In the genomic region with DNA sequence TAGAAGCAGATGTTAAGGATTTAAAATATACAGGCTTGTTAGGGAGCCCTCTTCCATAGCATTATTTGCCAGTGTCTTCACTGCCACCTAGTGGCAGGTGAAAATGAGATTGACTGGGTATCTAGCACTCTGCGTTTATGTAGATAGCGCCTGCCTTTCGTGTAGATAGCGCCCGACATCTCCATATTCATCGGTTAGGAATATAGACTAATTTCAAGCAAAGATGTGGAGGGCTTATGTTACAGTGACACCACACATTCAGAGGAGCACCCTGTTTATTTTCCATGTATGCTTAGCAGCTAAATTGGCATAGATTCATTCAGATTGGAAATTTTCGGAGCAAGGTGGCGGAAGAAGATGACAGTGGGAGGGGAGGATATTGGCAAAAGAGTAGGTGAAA, we compare ENCODE assay signal across 9 cellular contexts.
DNase-seq lines count a peak whose midpoint lies in the region; ATAC-seq and TF ChIP-seq lines count a peak whose summit lies in the region.
"Had no signal": no experiment of that assay in that cellular context is flagged by ENCODE, and none has a peak within 500 bp of the region (broad histone marks: within the 10 kb centered on the region; RNA-seq: fewer than 3 reads in every experiment).

No MANE protein-coding gene starts in this region.

- no peak overlapping the region for H3K4me3 ChIP-seq in astrocyte of the cerebellum (ENCODE audit: low read depth, low read length)
- 0 out of 2 replicates have a peak overlapping the region, but pooled peaks have one; percentile 20 for H3K4me3 ChIP-seq in iPS-20b (ENCODE audit: low read length)

- no peak overlapping the region for H3K27ac ChIP-seq in iPS-20b (ENCODE audit: low read length)

- peak; percentile 97 for ATAC-seq in GM21360 (IDR thresholded peaks at IDR 0.05; ENCODE audit: unreplicated experiment)
- peak; percentile 84 for ATAC-seq in HG03521 (IDR thresholded peaks at IDR 0.05; ENCODE audit: unreplicated experiment)
- peak; percentile 69 for ATAC-seq in stimulated activated naive CD8-positive, alpha-beta T cell treated with anti-CD3 and anti-CD28 coated beads, Interleukin-15, amount 100 ng/mL, for 72 hours

- no peaks in the 10 kb centered on the region for H3K9me3 ChIP-seq in iPS-20b (ENCODE audit: insufficient read depth, low read depth, low read length)

- no peaks in the 10 kb centered on the region for H3K9me3 Mint-ChIP-seq in stimulated activated naive CD8-positive, alpha-beta T cell treated with anti-CD3 and anti-CD28 coated beads, Interleukin-15, amount 100 ng/mL, for 72 hours

- no peak overlapping the region for H3K9ac ChIP-seq in iPS-20b (ENCODE audit: low read depth, low read length)

- H3K4me1 ChIP-seq in iPS-20b (ENCODE audit: insufficient read depth, low read length) = no peaks in the 10 kb centered on the region

- H3K4me3 Mint-ChIP-seq in stimulated activated naive CD8-positive, alpha-beta T cell treated with anti-CD3 and anti-CD28 coated beads, Interleukin-15, amount 100 ng/mL, for 72 hours = no peak overlapping the region
- H3K4me3 Mint-ChIP-seq: CD4-positive, CD25-positive, alpha-beta regulatory T cell had no signal

- H3K27me3 Mint-ChIP-seq in stimulated activated naive CD8-positive, alpha-beta T cell treated with anti-CD3 and anti-CD28 coated beads, Interleukin-15, amount 100 ng/mL, for 72 hours = no peaks in the 10 kb centered on the region
- H3K27me3 Mint-ChIP-seq: CD4-positive, CD25-positive, alpha-beta regulatory T cell had no signal

- in situ Hi-C loops in astrocyte of the cerebellum (cut with HindIII; ENCODE audit: low sequenced_read_pairs) = no loop called here

- TF ChIP-seq CTCF in astrocyte of the cerebellum (IDR thresholded peaks at IDR 0.05; ENCODE audit: low read depth, low read length, missing control alignments) = peak; percentile 79

- H3K27ac Mint-ChIP-seq in stimulated activated naive CD8-positive, alpha-beta T cell treated with anti-CD3 and anti-CD28 coated beads, Interleukin-15, amount 100 ng/mL, for 72 hours = no peak overlapping the region
- H3K27ac Mint-ChIP-seq: CD4-positive, CD25-positive, alpha-beta regulatory T cell had no signal

- H3K4me1 Mint-ChIP-seq in stimulated activated naive CD8-positive, alpha-beta T cell treated with anti-CD3 and anti-CD28 coated beads, Interleukin-15, amount 100 ng/mL, for 72 hours = no peaks in the 10 kb centered on the region
- H3K4me1 Mint-ChIP-seq: CD4-positive, CD25-positive, alpha-beta regulatory T cell had no signal

- H3K36me3 ChIP-seq in iPS-20b (ENCODE audit: insufficient read depth, low read depth, low read length) = no peaks in the 10 kb centered on the region

- H3K27me3 ChIP-seq in iPS-20b (ENCODE audit: insufficient read depth, low read length) = no peaks in the 10 kb centered on the region

- peak; percentile 40 for DNase-seq in NCI-H2196 (lab: John Stamatoyannopoulos, UW; ENCODE audit: unreplicated experiment)
- no peak for DNase-seq in NCI-H2196 treated with DMSO at 0.1 percent for 48 hours (lab: John Stamatoyannopoulos, UW; ENCODE audit: unreplicated experiment)
- peak; percentile 56 to 87 for DNase-seq in NCI-H526 (lab: John Stamatoyannopoulos, UW)
- peak; percentile 59 for DNase-seq in astrocyte of the cerebellum (ENCODE audit: low read depth)
- peak; percentile 5 to 21 for DNase-seq in stimulated activated naive CD8-positive, alpha-beta T cell treated with anti-CD3 and anti-CD28 coated beads, Interleukin-15, amount 100 ng/mL, for 72 hours
